ENCODE assay signal across 8 cellular contexts in the genomic region with DNA sequence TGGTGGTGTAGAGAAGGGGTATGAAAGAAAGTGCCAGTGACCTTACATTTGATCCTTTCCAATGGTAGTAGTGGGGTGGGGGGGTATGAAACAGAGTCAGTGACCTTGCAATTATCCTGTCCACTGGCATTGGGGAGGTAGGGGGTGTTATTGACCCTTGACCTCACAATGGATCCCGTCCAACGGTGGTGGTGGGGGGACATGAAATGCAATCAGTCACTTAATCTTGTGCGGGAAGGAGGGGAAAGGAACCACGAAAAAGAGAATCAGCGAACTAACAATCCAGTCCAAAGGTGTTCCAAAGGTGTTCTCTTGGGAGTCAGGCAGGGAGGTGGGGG. TPM values are rescaled to one million over a fixed set of nuclear protein-coding genes. Genes with fewer than 3 reads are reported as not detected.
DNase-seq lines count a peak whose midpoint lies in the region; ATAC-seq and TF ChIP-seq lines count a peak whose summit lies in the region.

No MANE protein-coding gene starts in this region.

- TF ChIP-seq CTCF in left ventricle myocardium inferior (IDR thresholded peaks at IDR 0.05; ENCODE audit: borderline replicate concordance) (no peak), breast epithelium (IDR thresholded peaks at IDR 0.05) (no peak), mucosa of descending colon (IDR thresholded peaks at IDR 0.05) (no peak), vagina (IDR thresholded peaks at IDR 0.05) (no peak)

- H3K36me3 ChIP-seq in left ventricle myocardium inferior (no peaks in the 10 kb centered on the region), breast epithelium (no peaks in the 10 kb centered on the region), mucosa of descending colon (ENCODE audit: low read depth) (no peaks in the 10 kb centered on the region), vagina (no peaks in the 10 kb centered on the region)

- DNase-seq in left ventricle myocardium inferior (no peak), Right ventricle myocardium superior (no peak), breast epithelium (ENCODE audit: low spot score in 2 of 2) (no peak), mucosa of descending colon (no peak), vagina (ENCODE audit: extremely low spot score in 2 of 2) (no peak), nucleus accumbens (lab: John Stamatoyannopoulos, UW) (no peak), NCI-H82 (lab: John Stamatoyannopoulos, UW) (no peak), RKO (ENCODE audit: low spot score) (no peak)

- H3K27me3 ChIP-seq in left ventricle myocardium inferior (ENCODE audit: low read depth) (no peaks in the 10 kb centered on the region), breast epithelium (peaks cover 0 to 3% of the 10 kb centered on the region in 2 donors), vagina (no peaks in the 10 kb centered on the region)

- H3K4me3 ChIP-seq in left ventricle myocardium inferior (peak overlapping the region; percentile 81), breast epithelium (peak overlapping the region; percentile 67 to 82 (median 68)), mucosa of descending colon (peak overlapping the region; percentile 46), vagina (peak overlapping the region; percentile 60 to 71)

- peaks cover 25% of the 10 kb centered on the region for H3K4me1 ChIP-seq in left ventricle myocardium inferior
- H3K4me1 ChIP-seq in breast epithelium = no peaks in the 10 kb centered on the region
- no peaks in the 10 kb centered on the region for H3K4me1 ChIP-seq in mucosa of descending colon (ENCODE audit: low read depth)
- H3K4me1 ChIP-seq in vagina = no peaks in the 10 kb centered on the region

- no peak for TF ChIP-seq POLR2A in breast epithelium (IDR thresholded peaks at IDR 0.05)
- no peak for TF ChIP-seq POLR2A in vagina (IDR thresholded peaks at IDR 0.05)

- intact Hi-C loops in left ventricle myocardium inferior (cut with micrococcal nuclease) = no loop called here
- intact Hi-C loops in Right ventricle myocardium superior (cut with DNase I) = no loop called here
- intact Hi-C loops in breast epithelium (cut with DNase I; ENCODE audit: low total_unique reads) = no loop called here
- intact Hi-C loops in mucosa of descending colon (cut with DNase I, micrococcal nuclease) = no loop called here
- intact Hi-C loops in vagina (cut with DNase I) = no loop called here

- ATAC-seq in Right ventricle myocardium superior (ENCODE audit: poor library complexity) (no peak), mucosa of descending colon (no peak)

- H3K9me3 ChIP-seq in left ventricle myocardium inferior (replicated peaks) (no peaks in the 10 kb centered on the region), breast epithelium (no peaks in the 10 kb centered on the region), mucosa of descending colon (no peaks in the 10 kb centered on the region), vagina (no peaks in the 10 kb centered on the region)

- H3K27ac ChIP-seq in left ventricle myocardium inferior (replicated peaks) = peak overlapping the region; percentile 81
- H3K27ac ChIP-seq in breast epithelium = peak overlapping the region; percentile 79 to 85
- H3K27ac ChIP-seq in vagina = peak overlapping the region; percentile 78

RNA-seq across cellular contexts. Expression of a gene that starts 0.6 kb away (rescaled TPM):
- total RNA-seq in left ventricle myocardium inferior (10.7 TPM), Right ventricle myocardium superior (5.1 TPM), breast epithelium (10 to 100 TPM; 16.0 to 63.8 (median 32.8) TPM), mucosa of descending colon (10 to 100 TPM; 15.7 to 47.1 (median 20.0) TPM), vagina (23.3 TPM)
